In genomic region chr1:231796141-231796540, GRCh38 we compare ENCODE assay signal across 20 cellular contexts.
"Had no signal": no experiment of that assay in that cellular context is flagged by ENCODE, and none has a peak within 500 bp of the region (broad histone marks: within the 10 kb centered on the region; RNA-seq: fewer than 3 reads in every experiment).

No MANE protein-coding gene starts in this region.

- DNase-seq: effector memory CD4-positive, alpha-beta T cell; heart left ventricle; hippocampal formation; left colon; mesendoderm; naive thymus-derived CD4-positive, alpha-beta T cell; nephron progenitor cell; psoas muscle; retina; right lobe of liver; stimulated activated CD4-positive, alpha-beta T cell treated with anti-CD3 and anti-CD28 coated beads, Interleukin-12 subunit alpha, Interleukin-12 subunit beta, amount 100 ng/mL, for 4 hours; stimulated activated naive CD4-positive, alpha-beta T cell; stomach; substantia nigra; transverse colon had no signal

- H3K9me3 ChIP-seq: heart left ventricle, psoas muscle, right lobe of liver, stomach, thoracic aorta, transverse colon had no signal

- H3K4me1 ChIP-seq: psoas muscle, right lobe of liver, stomach, transverse colon had no signal

- FAIRE-seq: endometrium, frontal cortex had no signal

- H3K27me3 ChIP-seq: heart left ventricle, right lobe of liver, stomach, transverse colon had no signal

- H3K4me3 ChIP-seq: heart left ventricle, psoas muscle, right lobe of liver, skin epidermis, stomach, thoracic aorta, transverse colon had no signal

- H3K36me3 ChIP-seq: right lobe of liver, stomach, thoracic aorta, transverse colon had no signal

- H3K27ac Mint-ChIP-seq: nephron progenitor cell had no signal

- H3K27ac ChIP-seq: heart left ventricle, psoas muscle, right lobe of liver, stomach, thoracic aorta, transverse colon had no signal

- H3K27me3 Mint-ChIP-seq: naive thymus-derived CD4-positive, alpha-beta T cell had no signal

- ATAC-seq: esophagus mucosa; heart left ventricle; left colon; naive thymus-derived CD4-positive, alpha-beta T cell; psoas muscle; right lobe of liver had no signal

- H3K4me3 Mint-ChIP-seq: naive thymus-derived CD4-positive, alpha-beta T cell; nephron progenitor cell had no signal
